ENCODE assay signal across 8 cellular contexts in the genomic region with DNA sequence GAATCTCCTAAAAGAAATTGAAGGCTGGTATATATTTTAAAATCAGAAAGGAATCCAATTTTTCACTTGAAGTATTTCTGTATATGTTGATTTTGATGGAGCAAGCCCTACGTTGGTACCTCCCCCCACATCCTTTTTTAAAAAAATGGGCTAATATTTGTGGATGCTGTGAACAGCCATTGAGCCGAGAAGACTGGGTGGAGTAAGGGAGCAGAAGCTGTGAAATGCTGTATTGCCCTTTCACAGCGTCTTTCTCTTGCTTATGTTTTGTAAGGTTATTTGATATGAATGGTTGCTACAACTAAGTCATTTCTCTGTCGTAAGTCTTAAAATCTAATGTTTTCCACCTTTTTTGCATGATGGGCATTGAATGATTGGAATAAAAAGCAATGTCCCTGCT. TPM values are rescaled to one million over a fixed set of nuclear protein-coding genes. Genes with fewer than 3 reads are reported as not detected.
DNase-seq lines count a peak whose midpoint lies in the region; ATAC-seq, FAIRE-seq and TF ChIP-seq lines count a peak whose summit lies in the region.

No MANE protein-coding gene starts in this region.

- H3K36me3 ChIP-seq in HEK293 (ENCODE audit: control insufficient read depth in 2 of 2, insufficient read depth in 1 of 2, low read length in 2 of 2) (peaks cover 0 to 11% of the 10 kb centered on the region in 2 experiments; a peak in 1 of 3 replicates), SU-DHL-6 (ENCODE audit: low read length) (no peaks in the 10 kb centered on the region; the same call in 1 of the 2 replicates), small intestine (ENCODE audit: control insufficient read depth in 2 of 2, insufficient read depth in 2 of 2, low read length in 2 of 2) (no peaks in the 10 kb centered on the region)

- TF ChIP-seq CTCF in HEK293 (tag by site-specific recombination; IDR thresholded peaks at IDR 0.05) (no peak), SU-DHL-6 (IDR thresholded peaks at IDR 0.05; ENCODE audit: insufficient read depth, low read length, poor library complexity, severe bottlenecking) (no peak), fibroblast of pulmonary artery (IDR thresholded peaks at IDR 0.05; ENCODE audit: low read length, missing control alignments) (no peak)

- H3K4me2 ChIP-seq in SU-DHL-6 (ENCODE audit: low read depth, low read length, poor library complexity, severe bottlenecking): peak overlapping the region; percentile 74

- H3K27me3 ChIP-seq in SU-DHL-6 (ENCODE audit: low read length) (no peaks in the 10 kb centered on the region), small intestine (ENCODE audit: control insufficient read depth in 2 of 2, insufficient read depth in 2 of 2, low read length in 2 of 2) (no peaks in the 10 kb centered on the region)

- no peak for ATAC-seq in GM21381 (IDR thresholded peaks at IDR 0.05; ENCODE audit: unreplicated experiment)
- no peak for ATAC-seq in GM21576 (IDR thresholded peaks at IDR 0.05; ENCODE audit: unreplicated experiment)

- POLR2A ChIA-PET in HEK293 (lab: Yijun Ruan, JAX): interaction anchor here (0.7 to 1.2 kb wide), 3 partner anchors 42 to 118 kb away, joined by 3 to 7 read pairs (median 5); no protein-coding TSS in a partner anchor

- H3K9me2 ChIP-seq in SU-DHL-6 (replicated peaks; ENCODE audit: insufficient read depth, low read length): no peaks in the 10 kb centered on the region

- H3K79me2 ChIP-seq in SU-DHL-6 (ENCODE audit: insufficient read depth, low read length): peaks cover 70% of the 10 kb centered on the region

- peak; percentile 27 for DNase-seq in fibroblast of pulmonary artery (ENCODE audit: low read depth)
- peak; percentile 21 for DNase-seq in small intestine
- no peak for DNase-seq in middle frontal gyrus (ENCODE audit: extremely low spot score, low spot score)
- no peak for DNase-seq in SIG-M5 (lab: John Stamatoyannopoulos, UW)

- peaks cover 34% of the 10 kb centered on the region for H4K20me1 ChIP-seq in SU-DHL-6 (ENCODE audit: low read depth, low read length)

- FAIRE-seq in small intestine (lab: Jason Lieb, UNC): no peak

- H3K9ac ChIP-seq in SU-DHL-6 (ENCODE audit: low read length): peak overlapping the region; percentile 99

- no peak overlapping the region for H3K27ac ChIP-seq in HEK293 (ENCODE audit: extremely low read depth, low read depth, low read length)
- H3K27ac ChIP-seq in SU-DHL-6 (ENCODE audit: low read depth, low read length): no peak overlapping the region
- no peak overlapping the region for H3K27ac ChIP-seq in small intestine (ENCODE audit: low read depth in 1 of 2, low read length in 1 of 2)

- CTCF ChIA-PET in HEK293 (lab: Yijun Ruan, JAX): no interaction called here

- 8 to 12% (median 11%) methylated on average over 4 of the region's 4 CpGs for WGBS in small intestine, 3 donors

- no peaks in the 10 kb centered on the region for H3K9me3 ChIP-seq in HEK293 (ENCODE audit: control insufficient read depth, insufficient read depth, low read depth, low read length)
- no peaks in the 10 kb centered on the region for H3K9me3 ChIP-seq in SU-DHL-6 (ENCODE audit: insufficient read depth, low read length)
- H3K9me3 ChIP-seq in small intestine (ENCODE audit: control insufficient read depth, low read depth): no peaks in the 10 kb centered on the region

- no peaks in the 10 kb centered on the region for H3F3A ChIP-seq in SU-DHL-6 (ENCODE audit: insufficient read depth)

- H3K4me1 ChIP-seq in HEK293 (ENCODE audit: control insufficient read depth, insufficient read depth, low read length) (peaks cover 24% of the 10 kb centered on the region), small intestine (ENCODE audit: control insufficient read depth in 2 of 2, insufficient read depth in 1 of 2, low read depth in 1 of 2, low read length in 1 of 2) (peaks cover 0 to 2% of the 10 kb centered on the region in 2 donors)

- H2AFZ ChIP-seq in SU-DHL-6 (ENCODE audit: low read depth, low read length, severe bottlenecking): no peak overlapping the region

- H3K4me3 ChIP-seq in HEK293 (ENCODE audit: low read depth, low read length) (peak overlapping the region; percentile 95), SU-DHL-6 (ENCODE audit: insufficient read depth, low read length, poor library complexity, severe bottlenecking) (peak overlapping the region; percentile 94), fibroblast of pulmonary artery (replicated peaks; ENCODE audit: low read depth, low read length) (peak overlapping the region; percentile 77), small intestine (ENCODE audit: low read depth in 1 of 2, low read length in 2 of 2) (peak overlapping the region in 1 of 2 donors; percentile 93)

TF ChIP-seq in HEK293, 187 proteins besides CTCF, POLR2A, EP300 and RAD21:
- TF ChIP-seq, protein P1, sequence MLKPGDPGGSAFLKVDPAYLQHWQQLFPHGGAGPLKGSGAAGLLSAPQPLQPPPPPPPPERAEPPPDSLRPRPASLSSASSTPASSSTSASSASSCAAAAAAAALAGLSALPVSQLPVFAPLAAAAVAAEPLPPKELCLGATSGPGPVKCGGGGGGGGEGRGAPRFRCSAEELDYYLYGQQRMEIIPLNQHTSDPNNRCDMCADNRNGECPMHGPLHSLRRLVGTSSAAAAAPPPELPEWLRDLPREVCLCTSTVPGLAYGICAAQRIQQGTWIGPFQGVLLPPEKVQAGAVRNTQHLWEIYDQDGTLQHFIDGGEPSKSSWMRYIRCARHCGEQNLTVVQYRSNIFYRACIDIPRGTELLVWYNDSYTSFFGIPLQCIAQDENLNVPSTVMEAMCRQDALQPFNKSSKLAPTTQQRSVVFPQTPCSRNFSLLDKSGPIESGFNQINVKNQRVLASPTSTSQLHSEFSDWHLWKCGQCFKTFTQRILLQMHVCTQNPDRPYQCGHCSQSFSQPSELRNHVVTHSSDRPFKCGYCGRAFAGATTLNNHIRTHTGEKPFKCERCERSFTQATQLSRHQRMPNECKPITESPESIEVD (tag by site-specific recombination; IDR thresholded peaks at IDR 0.05): 0 out of 2 replicates have a peak, but pooled peaks have one; percentile 3
- TF ChIP-seq ZNF366 (tag by site-specific recombination; conservative IDR thresholded peaks at IDR 0.05) (no peak), TRIM28 (IDR thresholded peaks at IDR 0.05; ENCODE audit: borderline replicate concordance, low read length) (no peak)
- TF ChIP-seq, protein P2, sequence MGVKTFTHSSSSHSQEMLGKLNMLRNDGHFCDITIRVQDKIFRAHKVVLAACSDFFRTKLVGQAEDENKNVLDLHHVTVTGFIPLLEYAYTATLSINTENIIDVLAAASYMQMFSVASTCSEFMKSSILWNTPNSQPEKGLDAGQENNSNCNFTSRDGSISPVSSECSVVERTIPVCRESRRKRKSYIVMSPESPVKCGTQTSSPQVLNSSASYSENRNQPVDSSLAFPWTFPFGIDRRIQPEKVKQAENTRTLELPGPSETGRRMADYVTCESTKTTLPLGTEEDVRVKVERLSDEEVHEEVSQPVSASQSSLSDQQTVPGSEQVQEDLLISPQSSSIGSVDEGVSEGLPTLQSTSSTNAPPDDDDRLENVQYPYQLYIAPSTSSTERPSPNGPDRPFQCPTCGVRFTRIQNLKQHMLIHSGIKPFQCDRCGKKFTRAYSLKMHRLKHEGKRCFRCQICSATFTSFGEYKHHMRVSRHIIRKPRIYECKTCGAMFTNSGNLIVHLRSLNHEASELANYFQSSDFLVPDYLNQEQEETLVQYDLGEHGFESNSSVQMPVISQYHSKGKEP (tag by site-specific recombination; IDR thresholded peaks at IDR 0.05): no peak

RNA-seq across cellular contexts. Expression of a gene that starts 2.3 kb away (rescaled TPM):
- 10 to 100 TPM; 40.2 to 58.4 (median 42.2) TPM for polyA plus RNA-seq in small intestine

Comparison
In these comparisons a context has a peak if more than half of its experiments do, and no peak if none do; other contexts are left out.
1. DNase-seq: peak in fibroblast of pulmonary artery (single experiment) and small intestine (single experiment); none in middle frontal gyrus (single experiment) and SIG-M5 (single experiment).